ENCODE assay signal across 31 cellular contexts in the genomic region with DNA sequence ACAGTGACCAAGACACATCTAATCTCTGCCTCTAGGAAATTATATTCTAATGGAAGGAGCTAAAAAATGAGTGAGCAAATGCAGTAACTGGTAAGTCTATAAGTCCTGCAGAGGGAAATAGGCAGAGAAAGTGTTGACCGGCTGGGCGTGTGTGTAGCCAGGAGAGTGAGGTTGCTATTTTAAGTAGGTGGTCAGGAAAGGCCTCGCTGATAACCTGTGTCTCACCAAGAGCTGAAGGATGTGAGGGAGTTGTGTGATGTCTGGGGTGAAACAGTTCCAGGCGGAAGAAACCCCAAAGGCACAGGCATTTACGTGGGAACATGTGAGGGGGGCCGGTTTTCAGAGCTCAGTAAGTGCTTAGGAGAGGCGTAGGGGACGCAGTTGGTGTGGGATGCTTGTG. TPM values are rescaled to one million over a fixed set of nuclear protein-coding genes. Genes with fewer than 3 reads are reported as not detected.
"Had no signal": no experiment of that assay in that cellular context is flagged by ENCODE, and none has a peak within 500 bp of the region (broad histone marks: within the 10 kb centered on the region; RNA-seq: fewer than 3 reads in every experiment).

No MANE protein-coding gene starts in this region.

- H3K36me3 Mint-ChIP-seq: natural killer cell treated with Interleukin-12 subunit alpha and Interleukin-12 subunit beta and Interleukin-15 and Interleukin-18, amount 100 ng/mL, for 72 hours; stimulated activated memory B cell treated with anti-CD40 and anti-IgM and Interleukin-4, amounts not matched to agents 10 μg/mL and 1 μg/mL and 100 μg/mL, for 72 hours had no signal

- H3K4me1 ChIP-seq: heart left ventricle, left lung, psoas muscle, tibial nerve, upper lobe of right lung had no signal

- H3K4me3 ChIP-seq: heart left ventricle, left lung, lung, mucosa of descending colon, neural progenitor cell, psoas muscle, right lobe of liver, smooth muscle cell, tibial nerve, upper lobe of right lung had no signal

- H3K36me3 ChIP-seq: heart left ventricle, left lung, neural progenitor cell, neutrophil, right lobe of liver, tibial nerve, upper lobe of right lung had no signal

- H3K79me2 ChIP-seq: parathyroid adenoma had no signal

- H3K9ac ChIP-seq: neural progenitor cell, parathyroid adenoma had no signal

- H3K4me1 Mint-ChIP-seq: immature natural killer cell; stimulated activated naive CD8-positive, alpha-beta T cell treated with anti-CD3 and anti-CD28 coated beads, Interleukin-15, amount 100 ng/mL, for 72 hours had no signal

- ATAC-seq: left colon; left lung; mucosa of descending colon; naive thymus-derived CD4-positive, alpha-beta T cell; natural killer cell treated with Interleukin-12 subunit alpha and Interleukin-12 subunit beta and Interleukin-15 and Interleukin-18, amount 100 ng/mL, for 72 hours; psoas muscle; right lobe of liver; stimulated activated memory B cell treated with anti-CD40 and anti-IgM and Interleukin-4, amounts not matched to agents 10 μg/mL and 1 μg/mL and 100 μg/mL, for 72 hours; stimulated activated naive CD8-positive, alpha-beta T cell treated with anti-CD3 and anti-CD28 coated beads, Interleukin-15, amount 100 ng/mL, for 72 hours; upper lobe of right lung had no signal

- H3K4me3 Mint-ChIP-seq: immature natural killer cell; naive thymus-derived CD4-positive, alpha-beta T cell; natural killer cell treated with Interleukin-12 subunit alpha and Interleukin-12 subunit beta and Interleukin-15 and Interleukin-18, amount 100 ng/mL, for 72 hours; neural progenitor cell; stimulated activated memory B cell treated with anti-CD40 and anti-IgM and Interleukin-4, amounts not matched to agents 10 μg/mL and 1 μg/mL and 100 μg/mL, for 72 hours; stimulated activated naive CD8-positive, alpha-beta T cell treated with anti-CD3 and anti-CD28 coated beads, Interleukin-15, amount 100 ng/mL, for 72 hours had no signal

- H2AFZ ChIP-seq: neural progenitor cell, parathyroid adenoma had no signal

- H3K27ac ChIP-seq: heart left ventricle, left lung, neural progenitor cell, neutrophil, parathyroid adenoma, psoas muscle, right lobe of liver, tibial nerve, upper lobe of right lung had no signal

- DNase-seq: heart left ventricle; hypothalamus; immature natural killer cell; kidney; left colon; left lung; mesendoderm; midbrain; mucosa of descending colon; naive thymus-derived CD4-positive, alpha-beta T cell; occipital lobe; psoas muscle; right lobe of liver; stimulated activated CD4-positive, alpha-beta T cell treated with anti-CD3 and anti-CD28 coated beads, Interleukin-1b, Interleukin-23, amount 100 ng/mL, for 48 hours; stimulated activated CD4-positive, alpha-beta T cell treated with anti-CD3 and anti-CD28 coated beads, Interleukin-2, amount 100 ng/mL, for 48 hours; stimulated activated CD4-positive, alpha-beta T cell treated with anti-CD3 and anti-CD28 coated beads, Interleukin-4, amount 100 ng/mL, for 4 hours; stimulated activated CD8-positive, alpha-beta memory T cell treated with anti-CD3 and anti-CD28 coated beads, Interleukin-4, amount 100 ng/mL, for 48 hours; stimulated activated naive CD4-positive, alpha-beta T cell treated with Interleukin-2 at 50 U/mL for 16 hours; stimulated activated naive CD8-positive, alpha-beta T cell treated with anti-CD3 and anti-CD28 coated beads, Interleukin-15, amount 100 ng/mL, for 72 hours; substantia nigra; upper lobe of right lung had no signal

- H3K27ac Mint-ChIP-seq: immature natural killer cell; naive thymus-derived CD4-positive, alpha-beta T cell; natural killer cell treated with Interleukin-12 subunit alpha and Interleukin-12 subunit beta and Interleukin-15 and Interleukin-18, amount 100 ng/mL, for 72 hours; stimulated activated memory B cell treated with anti-CD40 and anti-IgM and Interleukin-4, amounts not matched to agents 10 μg/mL and 1 μg/mL and 100 μg/mL, for 72 hours had no signal

- H3K9me3 ChIP-seq: mucosa of descending colon, neutrophil, psoas muscle, right lobe of liver, upper lobe of right lung had no signal

- H3K4me2 ChIP-seq: neural progenitor cell, smooth muscle cell had no signal

- H3K27me3 Mint-ChIP-seq: stimulated activated memory B cell treated with anti-CD40 and anti-IgM and Interleukin-4, amounts not matched to agents 10 μg/mL and 1 μg/mL and 100 μg/mL, for 72 hours had no signal

- FAIRE-seq: islet of Langerhans, kidney, urothelium cell line had no signal

- H3K27me3 ChIP-seq: heart left ventricle, left lung, neural progenitor cell, right lobe of liver, tibial nerve, upper lobe of right lung had no signal

RNA-seq across cellular contexts. Expression of gene BAMBI, which starts 54.8 kb away (rescaled TPM):
- polyA plus RNA-seq: naive thymus-derived CD4-positive, alpha-beta T cell had no signal
